In genomic region chr15:92394327-92395175, GRCh38 we compare ENCODE assay signal across 11 cellular contexts. TPM values are rescaled to one million over a fixed set of nuclear protein-coding genes. Genes with fewer than 3 reads are reported as not detected.
DNase-seq lines count a peak whose midpoint lies in the region; ATAC-seq and TF ChIP-seq lines count a peak whose summit lies in the region.
"Had no signal": no experiment of that assay in that cellular context is flagged by ENCODE, and none has a peak within 500 bp of the region (broad histone marks: within the 10 kb centered on the region; RNA-seq: fewer than 3 reads in every experiment).

No MANE protein-coding gene starts in this region.

- peaks cover 3% of the 10 kb centered on the region for H3K4me1 ChIP-seq in iPS-15b (ENCODE audit: control insufficient read depth, insufficient read depth, low read length)
- H3K4me1 ChIP-seq in skeletal muscle tissue (ENCODE audit: control insufficient read depth in 3 of 3, insufficient read depth in 3 of 3, low read length in 3 of 3): peaks cover 6 to 13% (median 7%) of the 10 kb centered on the region in 3 donors

- no peak for ATAC-seq in GM21360 (IDR thresholded peaks at IDR 0.05; ENCODE audit: unreplicated experiment)
- no peak for ATAC-seq in HG02678 (IDR thresholded peaks at IDR 0.05; ENCODE audit: unreplicated experiment)

- no peaks in the 10 kb centered on the region for H3K9me3 ChIP-seq in iPS-15b (ENCODE audit: control insufficient read depth, insufficient read depth, low read length)
- H3K9me3 ChIP-seq in skeletal muscle tissue (ENCODE audit: control insufficient read depth in 3 of 3, low read length in 3 of 3): no peaks in the 10 kb centered on the region

- H3K9ac ChIP-seq in iPS-15b (ENCODE audit: low read depth, low read length) (peak overlapping the region; percentile 54), skeletal muscle tissue (ENCODE audit: low read depth in 1 of 3, low read length in 3 of 3) (peak overlapping the region in 2 of 3 donors; percentile 33 to 53)

- DNase-seq in DMS 273 (lab: John Stamatoyannopoulos, UW; ENCODE audit: unreplicated experiment) (peak; percentile 68), DMS 273 treated with DMSO at 0.1 percent for 48 hours (lab: John Stamatoyannopoulos, UW) (no peak), erythroblast (lab: John Stamatoyannopoulos, UW) (no peak)
- DNase-seq: NCI-H2107 had no signal

- peaks cover 54% of the 10 kb centered on the region for H3K27me3 ChIP-seq in iPS-15b (ENCODE audit: control insufficient read depth, insufficient read depth, low read length)
- H3K27me3 ChIP-seq in skeletal muscle tissue (ENCODE audit: control insufficient read depth in 3 of 3, insufficient read depth in 3 of 3, low read length in 3 of 3): peaks cover 39 to 47% (median 44%) of the 10 kb centered on the region in 3 donors

- H3K36me3 ChIP-seq in iPS-15b (ENCODE audit: control insufficient read depth, insufficient read depth, low read length) (no peaks in the 10 kb centered on the region), skeletal muscle tissue (ENCODE audit: control insufficient read depth in 3 of 3, insufficient read depth in 3 of 3, low read length in 3 of 3) (no peaks in the 10 kb centered on the region)

- H3K27ac ChIP-seq in skeletal muscle tissue (ENCODE audit: low read depth, low read length): no peak overlapping the region
- H3K27ac ChIP-seq: 22Rv1 had no signal

- H3K4me3 ChIP-seq in WI38 (ENCODE audit: low read depth, low read length) (peak overlapping the region; percentile 23), iPS-15b (ENCODE audit: low read depth, low read length) (peak overlapping the region; percentile 83), skeletal muscle tissue (ENCODE audit: low read length in 3 of 3) (peak overlapping the region; percentile 23 to 56 (median 45))

- no peak for TF ChIP-seq POLR2A in erythroblast (IDR thresholded peaks at IDR 0.05; ENCODE audit: low read length)

- no peak for TF ChIP-seq CTCF in WI38 (IDR thresholded peaks at IDR 0.05; ENCODE audit: low read depth, low read length)

RNA-seq across cellular contexts. Expression of gene ST8SIA2, which starts 0.9 kb away (rescaled TPM):
- 7.8 TPM for total RNA-seq in skeletal muscle tissue
- total RNA-seq: activated T-helper 1 cell treated with anti-CD3 and anti-CD28 coated beads, Interleukin-12 subunit alpha, Interleukin-12 subunit beta, Interleukin-2, Interleukin-4 antibody, amounts not matched to agents 30 ng/mL and 10 ng/mL and 1 ng/mL, durations not matched to agents 14 hours and 24 hours and 36 hours had no signal

Comparison
In these comparisons a context has a peak if more than half of its experiments do, and no peak if none do; other contexts are left out.
1. H3K4me3 ChIP-seq: peak in every context shown above with its lines; median percentile 83 in iPS-15b; 45 in skeletal muscle tissue; 23 in WI38.